In the genomic region with DNA sequence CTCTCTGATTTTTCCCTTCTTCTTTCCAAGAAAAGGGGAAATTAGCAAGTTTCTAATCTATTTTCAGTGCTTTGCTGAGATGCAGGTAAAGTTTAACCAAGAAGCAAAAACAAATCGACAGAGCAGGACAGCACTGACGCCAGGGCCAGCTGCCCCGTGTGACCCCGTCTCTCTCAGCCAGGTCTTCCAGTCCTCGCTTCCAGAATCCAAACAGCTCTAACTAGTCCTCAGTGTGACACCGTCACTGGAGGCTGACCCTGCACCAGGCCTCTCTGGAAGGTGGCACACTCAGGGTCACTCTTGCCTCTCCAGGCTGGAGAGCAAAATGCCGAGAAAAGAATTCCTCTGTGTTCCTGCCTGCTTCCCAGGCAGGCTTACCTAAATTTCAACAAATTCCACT, we compare ENCODE assay signal across 17 cellular contexts. TPM values are rescaled to one million over a fixed set of nuclear protein-coding genes. Genes with fewer than 3 reads are reported as not detected.
DNase-seq lines count a peak whose midpoint lies in the region; ATAC-seq and TF ChIP-seq lines count a peak whose summit lies in the region.
"Had no signal": no experiment of that assay in that cellular context is flagged by ENCODE, and none has a peak within 500 bp of the region (broad histone marks: within the 10 kb centered on the region; RNA-seq: fewer than 3 reads in every experiment).

No MANE protein-coding gene starts in this region.

- peaks cover 27% of the 10 kb centered on the region for H4K20me1 ChIP-seq in GM23338 (replicated peaks; ENCODE audit: insufficient read depth)

- H3K9me3 ChIP-seq in lower lobe of right lung = no peaks in the 10 kb centered on the region
- H3K9me3 ChIP-seq: SJCRH30 had no signal

- DNase-seq in GM23338 (ENCODE audit: low spot score) = no peak
- no peak for DNase-seq in WTC11 (ENCODE audit: low spot score)
- peak; percentile 24 for DNase-seq in lower lobe of right lung
- no peak for DNase-seq in stimulated activated naive B cell treated with anti-CD40 and anti-IgM and Interleukin-4, amounts not matched to agents 10 μg/mL and 1 μg/mL and 100 μg/mL, for 72 hours
- no peak for DNase-seq in DMS153 treated with DMSO at 0.1 percent for 48 hours (lab: John Stamatoyannopoulos, UW; ENCODE audit: unreplicated experiment)
- DNase-seq in iPS-NIHi11 (ENCODE audit: low spot score) = no peak
- no peak for DNase-seq in CD14-positive monocyte (ENCODE audit: low spot score)
- DNase-seq: ACHN; CD8-positive, alpha-beta T cell; MV-4-11; NCI-H1436; NCI-H2081; NCI-H526 treated with DMSO at 0.1 percent for 48 hours; SJCRH30 had no signal

- H3K36me3 ChIP-seq in GM23338 (ENCODE audit: insufficient read depth) (no peaks in the 10 kb centered on the region), lower lobe of right lung (no peaks in the 10 kb centered on the region)
- H3K36me3 ChIP-seq: SJCRH30 had no signal

- H3K4me3 ChIP-seq in GM23338 (no peak overlapping the region), lower lobe of right lung (no peak overlapping the region)
- H3K4me3 ChIP-seq: SJCRH30 had no signal

- H3K4me1 ChIP-seq in GM23338 (ENCODE audit: insufficient read depth) = peaks cover 19% of the 10 kb centered on the region
- H3K4me1 ChIP-seq in lower lobe of right lung = peaks cover 19% of the 10 kb centered on the region
- H3K4me1 ChIP-seq: SJCRH30 had no signal

- H3K27ac Mint-ChIP-seq in GM23338 = peak overlapping the region; percentile 79
- H3K27ac Mint-ChIP-seq in WTC11 = peak overlapping the region; percentile 88
- peak overlapping the region; percentile 17 for H3K27ac Mint-ChIP-seq in stimulated activated naive B cell treated with anti-CD40 and anti-IgM and Interleukin-4, amounts not matched to agents 10 μg/mL and 1 μg/mL and 100 μg/mL, for 72 hours
- no peak overlapping the region for H3K27ac Mint-ChIP-seq in CD14-positive monocyte
- H3K27ac Mint-ChIP-seq: CD8-positive, alpha-beta T cell; IgD-negative memory B cell had no signal

- peaks cover 43% of the 10 kb centered on the region for H3K4me1 Mint-ChIP-seq in GM23338
- peaks cover 40% of the 10 kb centered on the region for H3K4me1 Mint-ChIP-seq in WTC11
- H3K4me1 Mint-ChIP-seq in stimulated activated naive B cell treated with anti-CD40 and anti-IgM and Interleukin-4, amounts not matched to agents 10 μg/mL and 1 μg/mL and 100 μg/mL, for 72 hours = peaks cover 5 to 14% of the 10 kb centered on the region in 2 donors
- no peaks in the 10 kb centered on the region for H3K4me1 Mint-ChIP-seq in CD14-positive monocyte

- POLR2A ChIA-PET in WTC11 (lab: Charles Lee) = no interaction called here

- CTCF ChIA-PET in WTC11 (lab: Charles Lee) = interaction anchor here (0.9 to 1.4 kb wide), 3 partner anchors 37 to 120 kb away, joined by 3 to 8 read pairs (median 3); partner anchors contain the start of gene SHANK2

- no peak overlapping the region for H3K4me3 Mint-ChIP-seq in GM23338
- no peak overlapping the region for H3K4me3 Mint-ChIP-seq in WTC11
- no peak overlapping the region for H3K4me3 Mint-ChIP-seq in stimulated activated naive B cell treated with anti-CD40 and anti-IgM and Interleukin-4, amounts not matched to agents 10 μg/mL and 1 μg/mL and 100 μg/mL, for 72 hours
- no peak overlapping the region for H3K4me3 Mint-ChIP-seq in CD14-positive monocyte
- H3K4me3 Mint-ChIP-seq: CD8-positive, alpha-beta T cell; IgD-negative memory B cell had no signal

- no peak overlapping the region for H3K4me2 ChIP-seq in GM23338

- peaks cover 88% of the 10 kb centered on the region for H3K79me2 ChIP-seq in GM23338 (replicated peaks; ENCODE audit: insufficient read depth)

- H3K9me2 ChIP-seq in GM23338 (ENCODE audit: insufficient read depth) = no peaks in the 10 kb centered on the region

- 0 out of 3 replicates have a peak, but pooled peaks cover 3% of the 10 kb centered on the region for H3K9me3 Mint-ChIP-seq in GM23338
- H3K9me3 Mint-ChIP-seq in WTC11 = peaks cover 4% of the 10 kb centered on the region; the same call in 1 of the 2 replicates
- H3K9me3 Mint-ChIP-seq in stimulated activated naive B cell treated with anti-CD40 and anti-IgM and Interleukin-4, amounts not matched to agents 10 μg/mL and 1 μg/mL and 100 μg/mL, for 72 hours = peaks cover 2 to 3% of the 10 kb centered on the region in 2 donors
- peaks cover 0 to 7% (median 0%) of the 10 kb centered on the region in 7 donors for H3K9me3 Mint-ChIP-seq in CD14-positive monocyte

- peaks cover 11% of the 10 kb centered on the region for H3K27me3 Mint-ChIP-seq in GM23338 (ENCODE audit: insufficient read depth, low read depth, poor library complexity)
- no peaks in the 10 kb centered on the region for H3K27me3 Mint-ChIP-seq in WTC11 (ENCODE audit: low read depth)
- H3K27me3 Mint-ChIP-seq in stimulated activated naive B cell treated with anti-CD40 and anti-IgM and Interleukin-4, amounts not matched to agents 10 μg/mL and 1 μg/mL and 100 μg/mL, for 72 hours = peaks cover 26 to 36% of the 10 kb centered on the region in 2 donors
- peaks cover 5 to 10% (median 6%) of the 10 kb centered on the region in 3 donors for H3K27me3 Mint-ChIP-seq in CD14-positive monocyte (ENCODE audit: low read depth in 3 of 3)

- no peaks in the 10 kb centered on the region for H3F3A ChIP-seq in GM23338 (replicated peaks; ENCODE audit: low read depth)

- ATAC-seq in GM23338 (no peak; the same call in 2 of the 3 replicates), WTC11 (no peak), lower lobe of right lung (peak in 1 of 2 donors; percentile 20)
- no peak for ATAC-seq in stimulated activated naive B cell treated with anti-CD40 and anti-IgM and Interleukin-4, amounts not matched to agents 10 μg/mL and 1 μg/mL and 100 μg/mL, for 72 hours (replicated peaks)
- ATAC-seq: CD8-positive, alpha-beta T cell had no signal

- TF ChIP-seq CTCF in GM23338 (conservative IDR thresholded peaks at IDR 0.05; ENCODE audit: low read depth in 2 of 2) (no peak), WTC11 (IDR thresholded peaks at IDR 0.05) (no peak), lower lobe of right lung (IDR thresholded peaks at IDR 0.05) (no peak), CD14-positive monocyte (IDR thresholded peaks at IDR 0.05) (no peak)

- intact Hi-C loops in lower lobe of right lung (cut with DNase I) = no loop called here
- intact Hi-C loops in CD14-positive monocyte (cut with micrococcal nuclease) = no loop called here

- no peak overlapping the region for H2AFZ ChIP-seq in GM23338

- H3K27me3 ChIP-seq in GM23338 (ENCODE audit: insufficient read depth) = no peaks in the 10 kb centered on the region
- H3K27me3 ChIP-seq in lower lobe of right lung (ENCODE audit: low read depth) = no peaks in the 10 kb centered on the region
- H3K27me3 ChIP-seq: SJCRH30 had no signal

- H3K36me3 Mint-ChIP-seq in GM23338 (ENCODE audit: low read depth) (peaks cover 26% of the 10 kb centered on the region), WTC11 (peaks cover 22% of the 10 kb centered on the region), CD14-positive monocyte (no peaks in the 10 kb centered on the region)
- no peaks in the 10 kb centered on the region for H3K36me3 Mint-ChIP-seq in stimulated activated naive B cell treated with anti-CD40 and anti-IgM and Interleukin-4, amounts not matched to agents 10 μg/mL and 1 μg/mL and 100 μg/mL, for 72 hours
- H3K36me3 Mint-ChIP-seq: CD8-positive, alpha-beta T cell; IgD-negative memory B cell had no signal

- H3K27ac ChIP-seq in GM23338 (ENCODE audit: low read depth) (no peak overlapping the region; the same call in 1 of the 2 replicates), lower lobe of right lung (no peak overlapping the region)
- H3K27ac ChIP-seq: SJCRH30 had no signal

TF ChIP-seq in GM23338, 12 proteins besides CTCF, POLR2A, EP300 and RAD21:
- TF ChIP-seq EZH2phosphoT487 (IDR thresholded peaks at IDR 0.05; ENCODE audit: unreplicated experiment) = no peak
- no peak for TF ChIP-seq CREB1 (CRISPR knock-in tag; IDR thresholded peaks at IDR 0.05; ENCODE audit: low read depth)
- no peak for TF ChIP-seq NANOG (IDR thresholded peaks at IDR 0.05; ENCODE audit: borderline replicate concordance)
- no peak for TF ChIP-seq JUNB (IDR thresholded peaks at IDR 0.05; ENCODE audit: unreplicated experiment)
TF ChIP-seq in GM23338: peak in this region for 0.

TF ChIP-seq in WTC11, 78 proteins besides CTCF, POLR2A, EP300 and RAD21:
- TF ChIP-seq, protein P1, sequence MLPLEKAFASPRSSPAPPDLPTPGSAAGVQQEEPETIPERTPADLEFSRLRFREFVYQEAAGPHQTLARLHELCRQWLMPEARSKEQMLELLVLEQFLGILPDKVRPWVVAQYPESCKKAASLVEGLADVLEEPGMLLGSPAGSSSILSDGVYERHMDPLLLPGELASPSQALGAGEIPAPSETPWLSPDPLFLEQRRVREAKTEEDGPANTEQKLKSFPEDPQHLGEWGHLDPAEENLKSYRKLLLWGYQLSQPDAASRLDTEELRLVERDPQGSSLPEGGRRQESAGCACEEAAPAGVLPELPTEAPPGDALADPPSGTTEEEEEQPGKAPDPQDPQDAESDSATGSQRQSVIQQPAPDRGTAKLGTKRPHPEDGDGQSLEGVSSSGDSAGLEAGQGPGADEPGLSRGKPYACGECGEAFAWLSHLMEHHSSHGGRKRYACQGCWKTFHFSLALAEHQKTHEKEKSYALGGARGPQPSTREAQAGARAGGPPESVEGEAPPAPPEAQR (CRISPR knock-in tag; IDR thresholded peaks at IDR 0.05) = no peak
- TF ChIP-seq, protein P2, sequence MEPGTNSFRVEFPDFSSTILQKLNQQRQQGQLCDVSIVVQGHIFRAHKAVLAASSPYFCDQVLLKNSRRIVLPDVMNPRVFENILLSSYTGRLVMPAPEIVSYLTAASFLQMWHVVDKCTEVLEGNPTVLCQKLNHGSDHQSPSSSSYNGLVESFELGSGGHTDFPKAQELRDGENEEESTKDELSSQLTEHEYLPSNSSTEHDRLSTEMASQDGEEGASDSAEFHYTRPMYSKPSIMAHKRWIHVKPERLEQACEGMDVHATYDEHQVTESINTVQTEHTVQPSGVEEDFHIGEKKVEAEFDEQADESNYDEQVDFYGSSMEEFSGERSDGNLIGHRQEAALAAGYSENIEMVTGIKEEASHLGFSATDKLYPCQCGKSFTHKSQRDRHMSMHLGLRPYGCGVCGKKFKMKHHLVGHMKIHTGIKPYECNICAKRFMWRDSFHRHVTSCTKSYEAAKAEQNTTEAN (CRISPR knock-in tag; IDR thresholded peaks at IDR 0.05) = no peak
- TF ChIP-seq KAT7 (CRISPR knock-in tag; IDR thresholded peaks at IDR 0.05; ENCODE audit: borderline replicate concordance) (no peak), OVOL2 (CRISPR knock-in tag; IDR thresholded peaks at IDR 0.05; ENCODE audit: borderline replicate concordance) (no peak)

RNA-seq across cellular contexts. Expression of gene SHANK2, which starts 44.8 kb away (rescaled TPM):
- total RNA-seq in GM23338 (2014; rRNA removed; shearing (Covaris generic)) = 73.1 and 81.4 TPM in 2 replicates
- polyA plus RNA-seq in GM23338 (2016; fragmentation: Nextera tagmentation; extraction: Ambion mirVana) (16.7 and 22.0 TPM in 2 replicates), CD14-positive monocyte (not detected)
- total RNA-seq in WTC11 (2021) (57.5 to 69.3 TPM (median 64.8 TPM) in 3 replicates), lower lobe of right lung (59.8 TPM)
- total RNA-seq: CD8-positive, alpha-beta T cell; H4; OCI-LY7 had no signal
- polyA plus RNA-seq: IgD-negative memory B cell had no signal

Comparison
In these comparisons a context has a peak if more than half of its experiments do, and no peak if none do; other contexts are left out.
1. H3K27ac Mint-ChIP-seq: peak in GM23338 (single experiment), WTC11 (single experiment) and stimulated activated naive B cell treated with anti-CD40 and anti-IgM and Interleukin-4, amounts not matched to agents 10 μg/mL and 1 μg/mL and 100 μg/mL, for 72 hours (single experiment); none in CD14-positive monocyte (0 of 7).